10 cellular contexts compared by ENCODE assay signal in genomic region chr16:87955302-87956168, GRCh38. TPM values are rescaled to one million over a fixed set of nuclear protein-coding genes. Genes with fewer than 3 reads are reported as not detected.
DNase-seq lines count a peak whose midpoint lies in the region; ATAC-seq, FAIRE-seq and TF ChIP-seq lines count a peak whose summit lies in the region.
"Had no signal": no experiment of that assay in that cellular context is flagged by ENCODE, and none has a peak within 500 bp of the region (broad histone marks: within the 10 kb centered on the region; RNA-seq: fewer than 3 reads in every experiment).

No MANE protein-coding gene starts in this region.

- H3K27me3 ChIP-seq in BLaER1 treated with 17β-estradiol and CSF1 and Interleukin-3, amounts not matched to agents 10 nM and 100 nM: no peaks in the 10 kb centered on the region
- H3K27me3 ChIP-seq in Loucy (ENCODE audit: insufficient read depth, low read length, poor library complexity, severe bottlenecking) (no peaks in the 10 kb centered on the region), bronchial epithelial cell (ENCODE audit: control insufficient read depth, insufficient read depth, low read length) (no peaks in the 10 kb centered on the region)

- DNase-seq in bronchial epithelial cell (ENCODE audit: low read depth): no peak
- DNase-seq in naive B cell: no peak
- no peak for DNase-seq in anterior cingulate cortex (lab: John Stamatoyannopoulos, UW)
- no peak for DNase-seq in HUDEP-2 (lab: John Stamatoyannopoulos, UW; ENCODE audit: unreplicated experiment in 76 of 76)
- DNase-seq in stimulated activated naive CD4-positive, alpha-beta T cell treated with Interleukin-2 at 50 U/mL for 16 hours (lab: John Stamatoyannopoulos, UW): no peak
- DNase-seq: NCI-H1092 had no signal

- H3K9me2 ChIP-seq in Loucy (replicated peaks; ENCODE audit: low read depth, low read length): no peaks in the 10 kb centered on the region

- no peak overlapping the region for H2AFZ ChIP-seq in Loucy (ENCODE audit: low read length)

- peaks cover 52 to 88% (median 81%) of the 10 kb centered on the region in 3 donors for H3K4me1 Mint-ChIP-seq in naive B cell

- peaks cover 0 to 8% of the 10 kb centered on the region in 2 donors for H3K36me3 Mint-ChIP-seq in naive B cell

- H3K79me2 ChIP-seq in Loucy (ENCODE audit: insufficient read depth, low read length): peaks cover 89% of the 10 kb centered on the region

- peak overlapping the region in 9 of 10 experiments; percentile 42 to 63 (median 50); a peak in 13 of 20 replicates for H3K4me3 ChIP-seq in BLaER1 treated with 17β-estradiol and CSF1 and Interleukin-3, amounts not matched to agents 10 nM and 100 nM
- H3K4me3 ChIP-seq in Loucy (ENCODE audit: low read length, poor library complexity, severe bottlenecking) (peak overlapping the region; percentile 43), bronchial epithelial cell (ENCODE audit: low read depth, low read length) (no peak overlapping the region)

- H3K9me3 Mint-ChIP-seq in naive B cell: no peaks in the 10 kb centered on the region

- ATAC-seq in naive B cell (ENCODE audit: low read depth in 2 of 2) (no peak), GM21529 (IDR thresholded peaks at IDR 0.05; ENCODE audit: unreplicated experiment) (no peak)

- H3K36me3 ChIP-seq in BLaER1 treated with 17β-estradiol and CSF1 and Interleukin-3, amounts not matched to agents 10 nM and 100 nM: peaks cover 0 to 40% (median 27%) of the 10 kb centered on the region in 11 experiments; a peak in 14 of 22 replicates
- no peaks in the 10 kb centered on the region for H3K36me3 ChIP-seq in Loucy (ENCODE audit: insufficient read depth, low read length)
- no peaks in the 10 kb centered on the region for H3K36me3 ChIP-seq in bronchial epithelial cell (ENCODE audit: control insufficient read depth, insufficient read depth, low read length)

- H3K4me1 ChIP-seq in BLaER1 treated with 17β-estradiol and CSF1 and Interleukin-3, amounts not matched to agents 10 nM and 100 nM: peaks cover 81 to 86% (median 85%) of the 10 kb centered on the region in 10 experiments
- H3K4me1 ChIP-seq in Loucy (ENCODE audit: insufficient read depth, low read length, poor library complexity, severe bottlenecking): peaks cover 37% of the 10 kb centered on the region

- peak overlapping the region; percentile 97 to 99 (median 98) for H3K27ac Mint-ChIP-seq in naive B cell

- H3F3A ChIP-seq in Loucy (ENCODE audit: low read depth): no peaks in the 10 kb centered on the region

- H3K9me3 ChIP-seq in BLaER1 treated with 17β-estradiol and CSF1 and Interleukin-3, amounts not matched to agents 10 nM and 100 nM (replicated peaks in 1 of 11): no peaks in the 10 kb centered on the region
- no peaks in the 10 kb centered on the region for H3K9me3 ChIP-seq in Loucy (ENCODE audit: insufficient read depth, low read depth, low read length)

- TF ChIP-seq CTCF in Loucy (conservative IDR thresholded peaks at IDR 0.05; ENCODE audit: low read length): no peak
- TF ChIP-seq CTCF in bronchial epithelial cell (IDR thresholded peaks at IDR 0.05; ENCODE audit: insufficient read depth, low read length, severe bottlenecking): no peak

- peak overlapping the region; percentile 78 to 91 (median 88) for H3K4me3 Mint-ChIP-seq in naive B cell

- peaks cover 0 to 59% (median 0%) of the 10 kb centered on the region in 11 experiments; a peak in 7 of 22 replicates for H4K20me1 ChIP-seq in BLaER1 treated with 17β-estradiol and CSF1 and Interleukin-3, amounts not matched to agents 10 nM and 100 nM
- peaks cover 3% of the 10 kb centered on the region for H4K20me1 ChIP-seq in Loucy (ENCODE audit: insufficient read depth, low read length, poor library complexity, severe bottlenecking)

- no peaks in the 10 kb centered on the region for H3K27me3 Mint-ChIP-seq in naive B cell

- H3K27ac ChIP-seq in BLaER1 treated with 17β-estradiol and CSF1 and Interleukin-3, amounts not matched to agents 10 nM and 100 nM: peak overlapping the region; percentile 80 to 100 (median 100); a peak in 21 of 22 replicates

- peak overlapping the region; percentile 99 to 100 (median 100); a peak in 21 of 22 replicates for H3K9ac ChIP-seq in BLaER1 treated with 17β-estradiol and CSF1 and Interleukin-3, amounts not matched to agents 10 nM and 100 nM
- peak overlapping the region; percentile 28 for H3K9ac ChIP-seq in Loucy (ENCODE audit: low read depth, low read length, poor library complexity, severe bottlenecking)

- peak; percentile 66 for FAIRE-seq in bronchial epithelial cell (lab: Jason Lieb, UNC)

- H3K4me2 ChIP-seq in BLaER1 treated with 17β-estradiol and CSF1 and Interleukin-3, amounts not matched to agents 10 nM and 100 nM: peak overlapping the region; percentile 87 to 100 (median 96)
- peak overlapping the region; percentile 91 for H3K4me2 ChIP-seq in Loucy (ENCODE audit: low read depth, low read length, poor library complexity, severe bottlenecking)

RNA-seq across cellular contexts. Expression of gene BANP, which starts 4.3 kb away (rescaled TPM):
- total RNA-seq in bronchial epithelial cell: 22.1 and 25.5 TPM in 2 replicates
- polyA plus RNA-seq in naive B cell (ENCODE audit: low read depth in 6 of 6): 10 to 100 TPM; 24.3 to 40.1 (median 28.5) TPM

RNA-seq across cellular contexts. Expression of gene CA5A, which starts 19.2 kb away (rescaled TPM):
- not detected in 2 replicates for total RNA-seq in bronchial epithelial cell
- not detected for polyA plus RNA-seq in naive B cell (ENCODE audit: low read depth in 6 of 6)
- total RNA-seq: H4 had no signal
